ENCODE assay signal across 8 cellular contexts in genomic region chr10:65133652-65134051, GRCh38.
"Had no signal": no experiment of that assay in that cellular context is flagged by ENCODE, and none has a peak within 500 bp of the region (broad histone marks: within the 10 kb centered on the region; RNA-seq: fewer than 3 reads in every experiment).

No MANE protein-coding gene starts in this region.

- H3K4me1 Mint-ChIP-seq: H9, IgD-negative memory B cell had no signal

- DNase-seq: GM23248, GOT3, H9, HCEC 1CT, KBM-7 had no signal

- H3K27ac Mint-ChIP-seq: H9, IgD-negative memory B cell had no signal

- H3K27ac ChIP-seq: GM23248, HL-60, KMS-11 had no signal

- H3K4me2 ChIP-seq: KMS-11 had no signal

- H3K9ac ChIP-seq: GM23248, KMS-11 had no signal

- H3K27me3 Mint-ChIP-seq: IgD-negative memory B cell had no signal

- H3K36me3 Mint-ChIP-seq: IgD-negative memory B cell had no signal

- H3K4me3 ChIP-seq: GM23248 had no signal

- H2AFZ ChIP-seq: GM23248 had no signal

- H3K4me3 Mint-ChIP-seq: H9, IgD-negative memory B cell had no signal

- H3K9me3 Mint-ChIP-seq: H9 had no signal
